ENCODE assay signal across 17 cellular contexts in the genomic region with DNA sequence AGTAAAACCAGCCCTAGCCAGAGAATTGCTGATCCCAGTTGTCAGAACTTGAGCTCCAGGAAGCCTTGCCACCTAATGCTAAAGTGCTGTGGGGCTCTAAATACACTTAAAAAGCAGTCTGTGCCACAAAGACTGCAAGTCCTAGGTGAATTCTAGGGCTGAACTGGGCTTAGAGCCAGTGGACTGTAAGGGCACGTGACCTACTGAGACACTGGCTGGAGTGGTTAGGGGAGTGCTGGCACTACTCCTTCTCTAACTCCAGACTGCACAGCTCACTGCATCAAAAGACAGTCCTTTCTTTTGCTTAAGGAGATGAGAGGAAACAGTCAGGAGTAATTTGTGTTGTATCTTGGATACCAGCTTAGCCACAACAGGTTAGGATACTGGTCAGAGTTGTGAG.
"Had no signal": no experiment of that assay in that cellular context is flagged by ENCODE, and none has a peak within 500 bp of the region (broad histone marks: within the 10 kb centered on the region; RNA-seq: fewer than 3 reads in every experiment).

No MANE protein-coding gene starts in this region.

- H3K4me3 ChIP-seq: cardiac muscle cell, esophagus muscularis mucosa, gastroesophageal sphincter, lower lobe of right lung, tibial nerve, uterus had no signal

- DNase-seq: activated CD4-positive, alpha-beta memory T cell treated with anti-CD3 and anti-CD28 coated beads for 36 hours; activated CD4-positive, alpha-beta T cell treated with anti-CD3 and anti-CD28 coated beads for 36 hours; dermis blood vessel endothelial cell; effector memory CD4-positive, alpha-beta T cell; lower lobe of right lung; natural killer cell; stimulated activated CD4-positive, alpha-beta T cell treated with anti-CD3 and anti-CD28 coated beads, Interleukin-2, amount 100 ng/mL, for 24 hours; stimulated activated naive CD4-positive, alpha-beta T cell treated with Interleukin-2 at 50 U/mL for 16 hours; uterus; WERI-Rb-1 had no signal

- H3K4me1 Mint-ChIP-seq: activated CD4-positive, alpha-beta T cell treated with anti-CD3 and anti-CD28 coated beads for 36 hours; natural killer cell had no signal

- H3K4me1 ChIP-seq: gastroesophageal sphincter, lower lobe of right lung, parathyroid adenoma, tibial nerve, uterus had no signal

- H3K27me3 Mint-ChIP-seq: activated CD4-positive, alpha-beta memory T cell treated with anti-CD3 and anti-CD28 coated beads for 36 hours; activated CD4-positive, alpha-beta T cell treated with anti-CD3 and anti-CD28 coated beads for 36 hours; activated naive CD8-positive, alpha-beta T cell had no signal

- H3K9me3 ChIP-seq: esophagus muscularis mucosa, gastroesophageal sphincter, lower lobe of right lung, tibial nerve, uterus had no signal

- FAIRE-seq: endothelial cell of umbilical vein had no signal

- H3K9ac ChIP-seq: parathyroid adenoma had no signal

- H3K36me3 ChIP-seq: cardiac muscle cell, esophagus muscularis mucosa, gastroesophageal sphincter, lower lobe of right lung, tibial nerve, uterus, WERI-Rb-1 had no signal

- H3K9me3 Mint-ChIP-seq: activated CD4-positive, alpha-beta memory T cell treated with anti-CD3 and anti-CD28 coated beads for 36 hours had no signal

- H3K36me3 Mint-ChIP-seq: activated CD4-positive, alpha-beta memory T cell treated with anti-CD3 and anti-CD28 coated beads for 36 hours; activated naive CD8-positive, alpha-beta T cell; natural killer cell had no signal

- H3K79me2 ChIP-seq: parathyroid adenoma had no signal

- H3K27me3 ChIP-seq: cardiac muscle cell, esophagus muscularis mucosa, gastroesophageal sphincter, uterus had no signal

- H3K27ac Mint-ChIP-seq: activated CD4-positive, alpha-beta memory T cell treated with anti-CD3 and anti-CD28 coated beads for 36 hours; activated CD4-positive, alpha-beta T cell treated with anti-CD3 and anti-CD28 coated beads for 36 hours; activated naive CD8-positive, alpha-beta T cell; natural killer cell had no signal

- H3K27ac ChIP-seq: cardiac muscle cell, esophagus muscularis mucosa, gastroesophageal sphincter, lower lobe of right lung, parathyroid adenoma, tibial nerve, uterus, WERI-Rb-1 had no signal

- H3K4me3 Mint-ChIP-seq: activated CD4-positive, alpha-beta memory T cell treated with anti-CD3 and anti-CD28 coated beads for 36 hours; activated CD4-positive, alpha-beta T cell treated with anti-CD3 and anti-CD28 coated beads for 36 hours; activated naive CD8-positive, alpha-beta T cell; natural killer cell had no signal

- H2AFZ ChIP-seq: parathyroid adenoma had no signal
